In genomic region chr3:64291956-64292355, GRCh38 we compare ENCODE assay signal across 15 cellular contexts.
DNase-seq lines count a peak whose midpoint lies in the region; ATAC-seq and TF ChIP-seq lines count a peak whose summit lies in the region.
"Had no signal": no experiment of that assay in that cellular context is flagged by ENCODE, and none has a peak within 500 bp of the region (broad histone marks: within the 10 kb centered on the region; RNA-seq: fewer than 3 reads in every experiment).

No MANE protein-coding gene starts in this region.

- ATAC-seq in psoas muscle = peak; percentile 36 to 87 (median 68)
- ATAC-seq: effector memory CD8-positive, alpha-beta T cell; T-helper 17 cell had no signal

- H3K27ac ChIP-seq in ACC112 (ENCODE audit: low read depth, low read length) (peak overlapping the region; percentile 89), psoas muscle (no peak overlapping the region), substantia nigra (ENCODE audit: low read depth, low read length, poor library complexity, severe bottlenecking) (no peak overlapping the region)
- H3K27ac ChIP-seq: ascending aorta, thyroid gland had no signal

- H2AFZ ChIP-seq in ACC112 (ENCODE audit: low read length, unreplicated experiment) = no peak overlapping the region

- H3K36me3 ChIP-seq in ACC112 (ENCODE audit: insufficient read depth, low read length) (no peaks in the 10 kb centered on the region), MG63 (no peaks in the 10 kb centered on the region), psoas muscle (ENCODE audit: insufficient read depth in 1 of 2, low read depth in 1 of 2) (no peaks in the 10 kb centered on the region)
- H3K36me3 ChIP-seq: ascending aorta, HAP-1, thyroid gland had no signal

- H3K9me3 ChIP-seq in MG63 (no peaks in the 10 kb centered on the region), psoas muscle (peaks cover 4% of the 10 kb centered on the region)
- H3K9me3 ChIP-seq: ascending aorta, HAP-1, thyroid gland had no signal

- peak; percentile 11 for DNase-seq in MG63
- peak; percentile 95 for DNase-seq in fibroblast of villous mesenchyme (ENCODE audit: low read depth)
- DNase-seq in psoas muscle = no peak
- DNase-seq in C1 segment of cervical spinal cord (lab: John Stamatoyannopoulos, UW) = no peak
- no peak for DNase-seq in 8988T
- no peak for DNase-seq in substantia nigra (lab: John Stamatoyannopoulos, UW)
- no peak for DNase-seq in pons (ENCODE audit: low spot score)
- DNase-seq: activated CD4-positive, alpha-beta T cell treated with anti-CD3 and anti-CD28 coated beads, Interleukin-2, amount 10 ng/mL, durations not matched to agents 7 days and 5 days; effector memory CD8-positive, alpha-beta T cell; OCI-M1; T-helper 17 cell had no signal

- H3K4me3 ChIP-seq in ACC112 (ENCODE audit: low read depth, low read length) = no peak overlapping the region
- H3K4me3 ChIP-seq in MG63 = no peak overlapping the region
- no peak overlapping the region for H3K4me3 ChIP-seq in fibroblast of villous mesenchyme (ENCODE audit: low read depth, low read length)
- H3K4me3 ChIP-seq in psoas muscle = no peak overlapping the region
- H3K4me3 ChIP-seq: ascending aorta, HAP-1, thyroid gland had no signal

- H3K27me3 ChIP-seq in ACC112 (ENCODE audit: insufficient read depth, low read length) (no peaks in the 10 kb centered on the region), MG63 (no peaks in the 10 kb centered on the region), psoas muscle (ENCODE audit: insufficient read depth in 3 of 3, low read length in 2 of 3) (no peaks in the 10 kb centered on the region)
- H3K27me3 ChIP-seq: ascending aorta, thyroid gland had no signal

- 49 to 72% (median 53%) methylated on average over 4 of the region's 4 CpGs for WGBS in psoas muscle, 3 donors

- no peaks in the 10 kb centered on the region for H3K79me2 ChIP-seq in ACC112 (ENCODE audit: control insufficient read depth, insufficient read depth, low read length, unreplicated experiment)

- H3K4me1 ChIP-seq in ACC112 (ENCODE audit: control insufficient read depth, insufficient read depth, low read length, unreplicated experiment) (peaks cover 44% of the 10 kb centered on the region), psoas muscle (no peaks in the 10 kb centered on the region)

- intact Hi-C loops in psoas muscle (cut with DNase I) = no loop called here

- TF ChIP-seq CTCF in fibroblast of villous mesenchyme (IDR thresholded peaks at IDR 0.05; ENCODE audit: insufficient read depth, low read depth, low read length) (no peak), psoas muscle (IDR thresholded peaks at IDR 0.05) (no peak)

Comparison
In these comparisons a context has a peak if more than half of its experiments do, and no peak if none do; other contexts are left out.
1. DNase-seq: peak in MG63 (single experiment) and fibroblast of villous mesenchyme (single experiment); none in psoas muscle (0 of 2), C1 segment of cervical spinal cord (0 of 14), 8988T (single experiment), substantia nigra (0 of 49) and pons (single experiment).